Comparison of ENCODE assay signal across 1 cellular context in the genomic region with DNA sequence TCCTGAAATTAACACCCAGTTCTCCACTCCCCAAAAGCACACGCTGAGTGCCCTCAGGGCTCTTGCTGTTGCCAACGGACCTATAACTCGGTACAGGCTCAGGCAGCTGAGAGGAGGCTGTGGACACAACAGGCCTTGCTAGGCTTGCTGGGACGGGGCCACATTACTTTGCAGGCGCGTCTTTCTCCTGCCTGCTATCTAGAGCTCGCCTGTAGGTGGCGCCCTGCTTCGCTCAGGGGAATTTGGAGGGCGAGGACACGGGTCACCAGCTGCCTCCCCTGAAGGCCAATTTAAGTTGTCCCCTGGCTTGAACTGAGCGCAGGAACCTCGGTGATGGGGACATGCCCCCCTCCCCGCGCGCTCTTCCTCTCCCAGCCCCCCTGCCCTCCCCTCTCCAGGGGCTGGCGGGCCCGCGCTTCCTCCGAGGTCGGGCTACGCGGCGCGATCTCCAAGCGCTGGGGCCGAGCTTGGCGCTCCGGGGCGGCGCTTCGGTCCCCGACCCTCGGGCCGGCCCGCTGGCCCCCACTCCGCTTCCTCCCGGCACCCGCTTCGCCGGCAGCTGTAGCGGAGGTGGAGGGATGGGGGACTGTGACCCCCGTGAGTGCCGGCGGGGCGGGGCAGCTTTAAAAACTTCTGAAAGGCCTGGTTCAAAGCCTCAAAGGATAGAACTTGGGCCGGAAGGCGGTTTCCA.
TF ChIP-seq lines count a peak whose summit lies in the region.

No MANE protein-coding gene starts in this region.

TF ChIP-seq in HepG2, 621 proteins besides CTCF, POLR2A, EP300 and RAD21 (continued from another document and continues in another):
- TF ChIP-seq, protein P1, sequence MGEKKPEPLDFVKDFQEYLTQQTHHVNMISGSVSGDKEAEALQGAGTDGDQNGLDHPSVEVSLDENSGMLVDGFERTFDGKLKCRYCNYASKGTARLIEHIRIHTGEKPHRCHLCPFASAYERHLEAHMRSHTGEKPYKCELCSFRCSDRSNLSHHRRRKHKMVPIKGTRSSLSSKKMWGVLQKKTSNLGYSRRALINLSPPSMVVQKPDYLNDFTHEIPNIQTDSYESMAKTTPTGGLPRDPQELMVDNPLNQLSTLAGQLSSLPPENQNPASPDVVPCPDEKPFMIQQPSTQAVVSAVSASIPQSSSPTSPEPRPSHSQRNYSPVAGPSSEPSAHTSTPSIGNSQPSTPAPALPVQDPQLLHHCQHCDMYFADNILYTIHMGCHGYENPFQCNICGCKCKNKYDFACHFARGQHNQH (CRISPR knock-in tag; IDR thresholded peaks at IDR 0.05) = 0 out of 2 replicates have a peak, but pooled peaks have one; percentile 50
- TF ChIP-seq GATAD2A (CRISPR knock-in tag; IDR thresholded peaks at IDR 0.05) (0 out of 2 replicates have a peak, but pooled peaks have one; percentile 41), ZNF343 (CRISPR knock-in tag; IDR thresholded peaks at IDR 0.05) (0 out of 2 replicates have a peak, but pooled peaks have one; percentile 29), NR2F6 (IDR thresholded peaks at IDR 0.05) (no peak), NR2F6 (CRISPR knock-in tag; IDR thresholded peaks at IDR 0.05) (peak; percentile 65), IRF2 (CRISPR knock-in tag; IDR thresholded peaks at IDR 0.05) (peak; percentile 86), MIER3 (CRISPR knock-in tag; IDR thresholded peaks at IDR 0.05; ENCODE audit: borderline replicate concordance) (no peak), ZSCAN12 (CRISPR knock-in tag; IDR thresholded peaks at IDR 0.05) (no peak), RXRA (CRISPR knock-in tag; IDR thresholded peaks at IDR 0.05) (peak; percentile 48; the same call in 1 of the 2 replicates), RELA (CRISPR knock-in tag; IDR thresholded peaks at IDR 0.05) (no peak), ELF1 (CRISPR knock-in tag; IDR thresholded peaks at IDR 0.05) (0 out of 2 replicates have a peak, but pooled peaks have one; percentile 15), TEAD3 (CRISPR knock-in tag; optimal IDR thresholded peaks at IDR 0.05; ENCODE audit: borderline replicate concordance) (peak; percentile 81), ZSCAN29 (CRISPR knock-in tag; conservative IDR thresholded peaks at IDR 0.05) (peak; percentile 90), TSC22D2 (CRISPR knock-in tag; IDR thresholded peaks at IDR 0.05; ENCODE audit: borderline replicate concordance) (peak; percentile 50; the same call in 1 of the 2 replicates), TBL1XR1 (IDR thresholded peaks at IDR 0.05; ENCODE audit: borderline replicate concordance, low read length, partially characterized antibody) (no peak), CEBPG (CRISPR knock-in tag; IDR thresholded peaks at IDR 0.05) (peak; percentile 18; the same call in 1 of the 2 replicates), KMT2A (CRISPR knock-in tag; IDR thresholded peaks at IDR 0.05) (peak; percentile 77; the same call in 1 of the 2 replicates), ZNF501 (CRISPR knock-in tag; IDR thresholded peaks at IDR 0.05) (peak; percentile 70), MAFF (IDR thresholded peaks at IDR 0.05; ENCODE audit: low read depth, low read length) (no peak), ZFY (CRISPR knock-in tag; IDR thresholded peaks at IDR 0.05) (peak; percentile 62)
- TF ChIP-seq, protein P2, sequence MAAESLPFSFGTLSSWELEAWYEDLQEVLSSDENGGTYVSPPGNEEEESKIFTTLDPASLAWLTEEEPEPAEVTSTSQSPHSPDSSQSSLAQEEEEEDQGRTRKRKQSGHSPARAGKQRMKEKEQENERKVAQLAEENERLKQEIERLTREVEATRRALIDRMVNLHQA (CRISPR knock-in tag; IDR thresholded peaks at IDR 0.05) = no peak
- TF ChIP-seq, protein P3, sequence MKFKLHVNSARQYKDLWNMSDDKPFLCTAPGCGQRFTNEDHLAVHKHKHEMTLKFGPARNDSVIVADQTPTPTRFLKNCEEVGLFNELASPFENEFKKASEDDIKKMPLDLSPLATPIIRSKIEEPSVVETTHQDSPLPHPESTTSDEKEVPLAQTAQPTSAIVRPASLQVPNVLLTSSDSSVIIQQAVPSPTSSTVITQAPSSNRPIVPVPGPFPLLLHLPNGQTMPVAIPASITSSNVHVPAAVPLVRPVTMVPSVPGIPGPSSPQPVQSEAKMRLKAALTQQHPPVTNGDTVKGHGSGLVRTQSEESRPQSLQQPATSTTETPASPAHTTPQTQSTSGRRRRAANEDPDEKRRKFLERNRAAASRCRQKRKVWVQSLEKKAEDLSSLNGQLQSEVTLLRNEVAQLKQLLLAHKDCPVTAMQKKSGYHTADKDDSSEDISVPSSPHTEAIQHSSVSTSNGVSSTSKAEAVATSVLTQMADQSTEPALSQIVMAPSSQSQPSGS (CRISPR knock-in tag; IDR thresholded peaks at IDR 0.05) = peak; percentile 44; the same call in 1 of the 2 replicates
- TF ChIP-seq, protein P4, sequence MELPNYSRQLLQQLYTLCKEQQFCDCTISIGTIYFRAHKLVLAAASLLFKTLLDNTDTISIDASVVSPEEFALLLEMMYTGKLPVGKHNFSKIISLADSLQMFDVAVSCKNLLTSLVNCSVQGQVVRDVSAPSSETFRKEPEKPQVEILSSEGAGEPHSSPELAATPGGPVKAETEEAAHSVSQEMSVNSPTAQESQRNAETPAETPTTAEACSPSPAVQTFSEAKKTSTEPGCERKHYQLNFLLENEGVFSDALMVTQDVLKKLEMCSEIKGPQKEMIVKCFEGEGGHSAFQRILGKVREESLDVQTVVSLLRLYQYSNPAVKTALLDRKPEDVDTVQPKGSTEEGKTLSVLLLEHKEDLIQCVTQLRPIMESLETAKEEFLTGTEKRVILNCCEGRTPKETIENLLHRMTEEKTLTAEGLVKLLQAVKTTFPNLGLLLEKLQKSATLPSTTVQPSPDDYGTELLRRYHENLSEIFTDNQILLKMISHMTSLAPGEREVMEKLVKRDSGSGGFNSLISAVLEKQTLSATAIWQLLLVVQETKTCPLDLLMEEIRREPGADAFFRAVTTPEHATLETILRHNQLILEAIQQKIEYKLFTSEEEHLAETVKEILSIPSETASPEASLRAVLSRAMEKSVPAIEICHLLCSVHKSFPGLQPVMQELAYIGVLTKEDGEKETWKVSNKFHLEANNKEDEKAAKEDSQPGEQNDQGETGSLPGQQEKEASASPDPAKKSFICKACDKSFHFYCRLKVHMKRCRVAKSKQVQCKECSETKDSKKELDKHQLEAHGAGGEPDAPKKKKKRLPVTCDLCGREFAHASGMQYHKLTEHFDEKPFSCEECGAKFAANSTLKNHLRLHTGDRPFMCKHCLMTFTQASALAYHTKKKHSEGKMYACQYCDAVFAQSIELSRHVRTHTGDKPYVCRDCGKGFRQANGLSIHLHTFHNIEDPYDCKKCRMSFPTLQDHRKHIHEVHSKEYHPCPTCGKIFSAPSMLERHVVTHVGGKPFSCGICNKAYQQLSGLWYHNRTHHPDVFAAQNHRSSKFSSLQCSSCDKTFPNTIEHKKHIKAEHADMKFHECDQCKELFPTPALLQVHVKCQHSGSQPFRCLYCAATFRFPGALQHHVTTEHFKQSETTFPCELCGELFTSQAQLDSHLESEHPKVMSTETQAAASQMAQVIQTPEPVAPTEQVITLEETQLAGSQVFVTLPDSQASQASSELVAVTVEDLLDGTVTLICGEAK (IDR thresholded peaks at IDR 0.05) = no peak
- TF ChIP-seq, protein P4 (CRISPR knock-in tag; IDR thresholded peaks at IDR 0.05) = peak; percentile 33; the same call in 1 of the 2 replicates
- TF ChIP-seq, protein P5, sequence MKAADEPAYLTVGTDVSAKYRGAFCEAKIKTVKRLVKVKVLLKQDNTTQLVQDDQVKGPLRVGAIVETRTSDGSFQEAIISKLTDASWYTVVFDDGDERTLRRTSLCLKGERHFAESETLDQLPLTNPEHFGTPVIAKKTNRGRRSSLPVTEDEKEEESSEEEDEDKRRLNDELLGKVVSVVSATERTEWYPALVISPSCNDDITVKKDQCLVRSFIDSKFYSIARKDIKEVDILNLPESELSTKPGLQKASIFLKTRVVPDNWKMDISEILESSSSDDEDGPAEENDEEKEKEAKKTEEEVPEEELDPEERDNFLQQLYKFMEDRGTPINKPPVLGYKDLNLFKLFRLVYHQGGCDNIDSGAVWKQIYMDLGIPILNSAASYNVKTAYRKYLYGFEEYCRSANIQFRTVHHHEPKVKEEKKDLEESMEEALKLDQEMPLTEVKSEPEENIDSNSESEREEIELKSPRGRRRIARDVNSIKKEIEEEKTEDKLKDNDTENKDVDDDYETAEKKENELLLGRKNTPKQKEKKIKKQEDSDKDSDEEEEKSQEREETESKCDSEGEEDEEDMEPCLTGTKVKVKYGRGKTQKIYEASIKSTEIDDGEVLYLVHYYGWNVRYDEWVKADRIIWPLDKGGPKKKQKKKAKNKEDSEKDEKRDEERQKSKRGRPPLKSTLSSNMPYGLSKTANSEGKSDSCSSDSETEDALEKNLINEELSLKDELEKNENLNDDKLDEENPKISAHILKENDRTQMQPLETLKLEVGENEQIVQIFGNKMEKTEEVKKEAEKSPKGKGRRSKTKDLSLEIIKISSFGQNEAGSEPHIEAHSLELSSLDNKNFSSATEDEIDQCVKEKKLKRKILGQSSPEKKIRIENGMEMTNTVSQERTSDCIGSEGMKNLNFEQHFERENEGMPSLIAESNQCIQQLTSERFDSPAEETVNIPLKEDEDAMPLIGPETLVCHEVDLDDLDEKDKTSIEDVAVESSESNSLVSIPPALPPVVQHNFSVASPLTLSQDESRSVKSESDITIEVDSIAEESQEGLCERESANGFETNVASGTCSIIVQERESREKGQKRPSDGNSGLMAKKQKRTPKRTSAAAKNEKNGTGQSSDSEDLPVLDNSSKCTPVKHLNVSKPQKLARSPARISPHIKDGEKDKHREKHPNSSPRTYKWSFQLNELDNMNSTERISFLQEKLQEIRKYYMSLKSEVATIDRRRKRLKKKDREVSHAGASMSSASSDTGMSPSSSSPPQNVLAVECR (CRISPR knock-in tag; IDR thresholded peaks at IDR 0.05; ENCODE audit: borderline replicate concordance) = peak; percentile 64; the same call in 1 of the 2 replicates
- TF ChIP-seq, protein P6, sequence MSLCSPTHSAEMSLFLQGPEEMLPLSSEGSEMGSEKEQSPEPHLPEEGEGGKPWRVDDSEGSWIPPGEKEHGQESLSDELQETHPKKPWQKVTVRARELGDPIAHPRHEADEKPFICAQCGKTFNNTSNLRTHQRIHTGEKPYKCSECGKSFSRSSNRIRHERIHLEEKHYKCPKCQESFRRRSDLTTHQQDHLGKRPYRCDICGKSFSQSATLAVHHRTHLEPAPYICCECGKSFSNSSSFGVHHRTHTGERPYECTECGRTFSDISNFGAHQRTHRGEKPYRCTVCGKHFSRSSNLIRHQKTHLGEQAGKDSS (CRISPR knock-in tag; IDR thresholded peaks at IDR 0.05; ENCODE audit: borderline replicate concordance, low read depth) = peak; percentile 64; the same call in 1 of the 2 replicates
- TF ChIP-seq, protein P7, sequence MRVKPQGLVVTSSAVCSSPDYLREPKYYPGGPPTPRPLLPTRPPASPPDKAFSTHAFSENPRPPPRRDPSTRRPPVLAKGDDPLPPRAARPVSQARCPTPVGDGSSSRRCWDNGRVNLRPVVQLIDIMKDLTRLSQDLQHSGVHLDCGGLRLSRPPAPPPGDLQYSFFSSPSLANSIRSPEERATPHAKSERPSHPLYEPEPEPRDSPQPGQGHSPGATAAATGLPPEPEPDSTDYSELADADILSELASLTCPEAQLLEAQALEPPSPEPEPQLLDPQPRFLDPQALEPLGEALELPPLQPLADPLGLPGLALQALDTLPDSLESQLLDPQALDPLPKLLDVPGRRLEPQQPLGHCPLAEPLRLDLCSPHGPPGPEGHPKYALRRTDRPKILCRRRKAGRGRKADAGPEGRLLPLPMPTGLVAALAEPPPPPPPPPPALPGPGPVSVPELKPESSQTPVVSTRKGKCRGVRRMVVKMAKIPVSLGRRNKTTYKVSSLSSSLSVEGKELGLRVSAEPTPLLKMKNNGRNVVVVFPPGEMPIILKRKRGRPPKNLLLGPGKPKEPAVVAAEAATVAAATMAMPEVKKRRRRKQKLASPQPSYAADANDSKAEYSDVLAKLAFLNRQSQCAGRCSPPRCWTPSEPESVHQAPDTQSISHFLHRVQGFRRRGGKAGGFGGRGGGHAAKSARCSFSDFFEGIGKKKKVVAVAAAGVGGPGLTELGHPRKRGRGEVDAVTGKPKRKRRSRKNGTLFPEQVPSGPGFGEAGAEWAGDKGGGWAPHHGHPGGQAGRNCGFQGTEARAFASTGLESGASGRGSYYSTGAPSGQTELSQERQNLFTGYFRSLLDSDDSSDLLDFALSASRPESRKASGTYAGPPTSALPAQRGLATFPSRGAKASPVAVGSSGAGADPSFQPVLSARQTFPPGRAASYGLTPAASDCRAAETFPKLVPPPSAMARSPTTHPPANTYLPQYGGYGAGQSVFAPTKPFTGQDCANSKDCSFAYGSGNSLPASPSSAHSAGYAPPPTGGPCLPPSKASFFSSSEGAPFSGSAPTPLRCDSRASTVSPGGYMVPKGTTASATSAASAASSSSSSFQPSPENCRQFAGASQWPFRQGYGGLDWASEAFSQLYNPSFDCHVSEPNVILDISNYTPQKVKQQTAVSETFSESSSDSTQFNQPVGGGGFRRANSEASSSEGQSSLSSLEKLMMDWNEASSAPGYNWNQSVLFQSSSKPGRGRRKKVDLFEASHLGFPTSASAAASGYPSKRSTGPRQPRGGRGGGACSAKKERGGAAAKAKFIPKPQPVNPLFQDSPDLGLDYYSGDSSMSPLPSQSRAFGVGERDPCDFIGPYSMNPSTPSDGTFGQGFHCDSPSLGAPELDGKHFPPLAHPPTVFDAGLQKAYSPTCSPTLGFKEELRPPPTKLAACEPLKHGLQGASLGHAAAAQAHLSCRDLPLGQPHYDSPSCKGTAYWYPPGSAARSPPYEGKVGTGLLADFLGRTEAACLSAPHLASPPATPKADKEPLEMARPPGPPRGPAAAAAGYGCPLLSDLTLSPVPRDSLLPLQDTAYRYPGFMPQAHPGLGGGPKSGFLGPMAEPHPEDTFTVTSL (CRISPR knock-in tag; IDR thresholded peaks at IDR 0.05; ENCODE audit: borderline replicate concordance) = no peak
- TF ChIP-seq, protein P8, sequence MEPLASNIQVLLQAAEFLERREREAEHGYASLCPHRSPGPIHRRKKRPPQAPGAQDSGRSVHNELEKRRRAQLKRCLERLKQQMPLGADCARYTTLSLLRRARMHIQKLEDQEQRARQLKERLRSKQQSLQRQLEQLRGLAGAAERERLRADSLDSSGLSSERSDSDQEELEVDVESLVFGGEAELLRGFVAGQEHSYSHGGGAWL (CRISPR knock-in tag; IDR thresholded peaks at IDR 0.05) = 0 out of 2 replicates have a peak, but pooled peaks have one; percentile 35
